Comparison of ENCODE assay signal across 18 cellular contexts in the genomic region with DNA sequence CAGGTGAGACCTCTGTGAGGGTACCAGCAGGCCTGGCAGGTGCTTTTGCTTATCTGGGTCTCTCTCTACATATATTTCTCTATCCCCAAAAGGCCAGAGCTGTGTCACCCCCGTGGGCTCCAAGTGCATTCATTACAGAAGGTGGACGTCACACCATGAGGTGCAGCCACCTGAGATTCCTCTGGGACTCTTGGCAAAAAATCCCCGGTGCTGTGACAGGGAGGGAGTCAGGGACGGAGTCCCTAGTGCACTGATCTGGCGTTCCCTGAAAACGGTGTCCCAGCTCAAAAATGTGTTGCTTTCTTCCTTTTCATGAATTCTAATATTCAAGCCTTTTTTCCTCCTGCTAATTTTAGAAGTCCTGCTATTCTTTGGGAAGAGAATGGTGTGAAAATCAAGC. TPM values are rescaled to one million over a fixed set of nuclear protein-coding genes. Genes with fewer than 3 reads are reported as not detected.
A peak's percentile ranks its signal among the peaks of the same experiment; 100 is the strongest.
DNase-seq lines count a peak whose midpoint lies in the region; ATAC-seq and TF ChIP-seq lines count a peak whose summit lies in the region.
"Had no signal": no experiment of that assay in that cellular context is flagged by ENCODE, and none has a peak within 500 bp of the region (broad histone marks: within the 10 kb centered on the region; RNA-seq: fewer than 3 reads in every experiment).

No MANE protein-coding gene starts in this region.

- no peaks in the 10 kb centered on the region for H3K9me3 Mint-ChIP-seq in WTC11
- no peaks in the 10 kb centered on the region for H3K9me3 Mint-ChIP-seq in mesothelial cell of epicardium
- H3K9me3 Mint-ChIP-seq: CD4-positive, alpha-beta T cell had no signal

- no peak overlapping the region for H3K4me3 Mint-ChIP-seq in WTC11
- H3K4me3 Mint-ChIP-seq in mesothelial cell of epicardium = no peak overlapping the region
- H3K4me3 Mint-ChIP-seq: CD4-positive, alpha-beta T cell had no signal

- in situ Hi-C loops in HAP-1 (cut with MboI; ENCODE audit: low sequenced_read_pairs) = no loop called here

- CTCF ChIA-PET in WTC11 (lab: Charles Lee) = interaction anchor here (1.0 to 1.4 kb wide), 2 partner anchors 281 to 653 kb away, joined by 3 to 4 read pairs; no protein-coding TSS in a partner anchor

- ATAC-seq in WTC11 = no peak
- ATAC-seq in sciatic nerve = no peak
- no peak for ATAC-seq in HG03521 (IDR thresholded peaks at IDR 0.05; ENCODE audit: unreplicated experiment)
- no peak for ATAC-seq in GM18519 (IDR thresholded peaks at IDR 0.05; ENCODE audit: low FRiP score, unreplicated experiment)

- H3K36me3 ChIP-seq in uterus (no peaks in the 10 kb centered on the region), HAP-1 (replicated peaks) (no peaks in the 10 kb centered on the region)

- DNase-seq in WTC11 (ENCODE audit: low spot score) = no peak
- DNase-seq in mesothelial cell of epicardium (ENCODE audit: low spot score in 2 of 2, unreplicated experiment in 2 of 2) = no peak
- DNase-seq in sciatic nerve (ENCODE audit: low spot score) = peak; percentile 51
- no peak for DNase-seq in uterus
- DNase-seq in activated CD4-positive, alpha-beta T cell treated with anti-CD3 and anti-CD28 coated beads for 4 hours = no peak
- no peak for DNase-seq in HAP-1 (ENCODE audit: low spot score in 2 of 2)
- DNase-seq: AML-193; Caco-2; CD4-positive, alpha-beta T cell; DMS153; DMS79; GDM1; GOT3; H7 had no signal

- TF ChIP-seq CTCF in WTC11 (IDR thresholded peaks at IDR 0.05) (no peak), mesothelial cell of epicardium (IDR thresholded peaks at IDR 0.05; ENCODE audit: unreplicated experiment) (no peak), uterus (IDR thresholded peaks at IDR 0.05) (no peak)

- H3K4me1 Mint-ChIP-seq in WTC11 (peaks cover 91% of the 10 kb centered on the region), mesothelial cell of epicardium (peaks cover 92% of the 10 kb centered on the region)

- H3K27ac Mint-ChIP-seq in WTC11 (peak overlapping the region; percentile 80), mesothelial cell of epicardium (peak overlapping the region; percentile 51)
- H3K27ac Mint-ChIP-seq: CD4-positive, alpha-beta T cell had no signal

- peak overlapping the region; percentile 46 to 72 for H3K27ac ChIP-seq in uterus
- H3K27ac ChIP-seq: C4-2B had no signal

- peaks cover 12% of the 10 kb centered on the region for H3K36me3 Mint-ChIP-seq in WTC11
- peaks cover 18% of the 10 kb centered on the region for H3K36me3 Mint-ChIP-seq in mesothelial cell of epicardium

- H3K4me1 ChIP-seq in uterus = peaks cover 11 to 36% of the 10 kb centered on the region in 2 donors
- H3K4me1 ChIP-seq in HAP-1 = peaks cover 16% of the 10 kb centered on the region
- H3K4me1 ChIP-seq: Caco-2 had no signal

- H3K4me3 ChIP-seq in uterus = no peak overlapping the region
- no peak overlapping the region for H3K4me3 ChIP-seq in HAP-1

- no peak for TF ChIP-seq POLR2A in uterus (IDR thresholded peaks at IDR 0.05)

- intact Hi-C loops in sciatic nerve (cut with DNase I) = no loop called here
- intact Hi-C loops in uterus (cut with DNase I; ENCODE audit: low total_unique reads) = loop anchor here (10.0 kb wide), 1 partner anchor 71 kb away; no protein-coding TSS in a partner anchor

- no peaks in the 10 kb centered on the region for H3K27me3 ChIP-seq in uterus
- no peaks in the 10 kb centered on the region for H3K27me3 ChIP-seq in HAP-1 (ENCODE audit: low read depth)

- H3K9me3 ChIP-seq in uterus (no peaks in the 10 kb centered on the region), HAP-1 (no peaks in the 10 kb centered on the region)
- H3K9me3 ChIP-seq: Caco-2 had no signal

- POLR2A ChIA-PET in WTC11 (lab: Charles Lee) = interaction anchor here (0.6 kb wide), 1 partner anchor 213 kb away, joined by 7 read pairs; no protein-coding TSS in a partner anchor

- H3K27me3 Mint-ChIP-seq in WTC11 (ENCODE audit: low read depth) (no peaks in the 10 kb centered on the region), mesothelial cell of epicardium (ENCODE audit: low read depth) (peaks cover 2% of the 10 kb centered on the region)

TF ChIP-seq in WTC11, 78 proteins besides CTCF, POLR2A, EP300 and RAD21:
- no peak for TF ChIP-seq GABPB1 (CRISPR knock-in tag; IDR thresholded peaks at IDR 0.05)
- TF ChIP-seq ZSCAN18 (CRISPR knock-in tag; IDR thresholded peaks at IDR 0.05) = no peak
- TF ChIP-seq, protein P1, sequence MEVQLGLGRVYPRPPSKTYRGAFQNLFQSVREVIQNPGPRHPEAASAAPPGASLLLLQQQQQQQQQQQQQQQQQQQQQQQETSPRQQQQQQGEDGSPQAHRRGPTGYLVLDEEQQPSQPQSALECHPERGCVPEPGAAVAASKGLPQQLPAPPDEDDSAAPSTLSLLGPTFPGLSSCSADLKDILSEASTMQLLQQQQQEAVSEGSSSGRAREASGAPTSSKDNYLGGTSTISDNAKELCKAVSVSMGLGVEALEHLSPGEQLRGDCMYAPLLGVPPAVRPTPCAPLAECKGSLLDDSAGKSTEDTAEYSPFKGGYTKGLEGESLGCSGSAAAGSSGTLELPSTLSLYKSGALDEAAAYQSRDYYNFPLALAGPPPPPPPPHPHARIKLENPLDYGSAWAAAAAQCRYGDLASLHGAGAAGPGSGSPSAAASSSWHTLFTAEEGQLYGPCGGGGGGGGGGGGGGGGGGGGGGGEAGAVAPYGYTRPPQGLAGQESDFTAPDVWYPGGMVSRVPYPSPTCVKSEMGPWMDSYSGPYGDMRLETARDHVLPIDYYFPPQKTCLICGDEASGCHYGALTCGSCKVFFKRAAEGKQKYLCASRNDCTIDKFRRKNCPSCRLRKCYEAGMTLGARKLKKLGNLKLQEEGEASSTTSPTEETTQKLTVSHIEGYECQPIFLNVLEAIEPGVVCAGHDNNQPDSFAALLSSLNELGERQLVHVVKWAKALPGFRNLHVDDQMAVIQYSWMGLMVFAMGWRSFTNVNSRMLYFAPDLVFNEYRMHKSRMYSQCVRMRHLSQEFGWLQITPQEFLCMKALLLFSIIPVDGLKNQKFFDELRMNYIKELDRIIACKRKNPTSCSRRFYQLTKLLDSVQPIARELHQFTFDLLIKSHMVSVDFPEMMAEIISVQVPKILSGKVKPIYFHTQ (CRISPR knock-in tag; IDR thresholded peaks at IDR 0.05) = no peak
- no peak for TF ChIP-seq SMAD4 (CRISPR knock-in tag; IDR thresholded peaks at IDR 0.05)
- TF ChIP-seq SOX15 (CRISPR knock-in tag; IDR thresholded peaks at IDR 0.05) = no peak

RNA-seq across cellular contexts. Expression of gene TSHZ3, which starts 13.5 kb away (rescaled TPM):
- total RNA-seq in WTC11 (2021) (21.4 to 22.3 TPM (median 21.6 TPM) in 3 replicates), mesothelial cell of epicardium (82.5 to 87.1 TPM (median 82.9 TPM) in 3 replicates), sciatic nerve (32.8 TPM), uterus (10 to 100 TPM in 3 of 4 donors, 1 to 10 TPM in 1; 3.2 to 65.5 (median 27.9) TPM)
- total RNA-seq: Caco-2, HT-29 had no signal
